In genomic region chr3:150275946-150276345, GRCh38 we compare ENCODE assay signal across 21 cellular contexts.
"Had no signal": no experiment of that assay in that cellular context is flagged by ENCODE, and none has a peak within 500 bp of the region (broad histone marks: within the 10 kb centered on the region; RNA-seq: fewer than 3 reads in every experiment).

No MANE protein-coding gene starts in this region.

- H3K27ac Mint-ChIP-seq: activated naive CD8-positive, alpha-beta T cell; activated T-cell treated with anti-CD3 and anti-CD28 coated beads, Interleukin-2, amount 50 U/mL, for 72 hours; memory B cell; natural killer cell; progenitor cell of endocrine pancreas; T-helper 17 cell; WTC11 had no signal

- H3K4me3 Mint-ChIP-seq: activated naive CD8-positive, alpha-beta T cell; activated T-cell treated with anti-CD3 and anti-CD28 coated beads, Interleukin-2, amount 50 U/mL, for 72 hours; memory B cell; natural killer cell; T-helper 17 cell; WTC11 had no signal

- H3K27me3 Mint-ChIP-seq: progenitor cell of endocrine pancreas had no signal

- H3K36me3 Mint-ChIP-seq: memory B cell, natural killer cell, WTC11 had no signal

- H3K4me3 ChIP-seq: left lung, right atrium auricular region, skin epidermis, tibial artery, uterus had no signal

- H3K27me3 ChIP-seq: brain microvascular endothelial cell, left lung, right atrium auricular region, tibial artery, uterus had no signal

- DNase-seq: activated CD4-positive, alpha-beta T cell treated with anti-CD3 and anti-CD28 coated beads for 48 hours; activated CD8-positive, alpha-beta memory T cell treated with anti-CD3 and anti-CD28 coated beads, Interleukin-2, amount 50 U/mL, for 48 hours; activated gamma-delta T cell treated with Interleukin-2 at 50 U/mL for 16 hours; activated T-cell treated with anti-CD3 and anti-CD28 coated beads, Interleukin-2, amount 50 U/mL, for 72 hours; brain microvascular endothelial cell; dermis blood vessel endothelial cell; islet precursor cell; left lung; natural killer cell; stimulated activated CD4-positive, alpha-beta T cell treated with anti-CD3 and anti-CD28 coated beads, Interleukin-4, amount 100 ng/mL, for 24 hours; stimulated activated naive CD4-positive, alpha-beta T cell; T-helper 17 cell; tibial artery; uterus had no signal

- H3K4me1 ChIP-seq: left lung, right atrium auricular region, tibial artery, uterus had no signal

- H3K9me3 ChIP-seq: left lung, right atrium auricular region, tibial artery, uterus had no signal

- H3K4me1 Mint-ChIP-seq: memory B cell, natural killer cell, T-helper 17 cell had no signal

- ATAC-seq: activated T-cell treated with anti-CD3 and anti-CD28 coated beads, Interleukin-2, amount 50 U/mL, for 72 hours; left lung; natural killer cell; T-helper 17 cell; WTC11 had no signal

- H3K9me3 Mint-ChIP-seq: activated T-cell treated with anti-CD3 and anti-CD28 coated beads, Interleukin-2, amount 50 U/mL, for 72 hours; memory B cell; natural killer cell; WTC11 had no signal

- H3K36me3 ChIP-seq: brain microvascular endothelial cell, left lung, right atrium auricular region, tibial artery, uterus had no signal

- H3K27ac ChIP-seq: brain microvascular endothelial cell, epithelial cell of prostate, left lung, right atrium auricular region, skin epidermis, tibial artery, uterus had no signal
